Comparison of ENCODE assay signal across 13 cellular contexts in the genomic region with DNA sequence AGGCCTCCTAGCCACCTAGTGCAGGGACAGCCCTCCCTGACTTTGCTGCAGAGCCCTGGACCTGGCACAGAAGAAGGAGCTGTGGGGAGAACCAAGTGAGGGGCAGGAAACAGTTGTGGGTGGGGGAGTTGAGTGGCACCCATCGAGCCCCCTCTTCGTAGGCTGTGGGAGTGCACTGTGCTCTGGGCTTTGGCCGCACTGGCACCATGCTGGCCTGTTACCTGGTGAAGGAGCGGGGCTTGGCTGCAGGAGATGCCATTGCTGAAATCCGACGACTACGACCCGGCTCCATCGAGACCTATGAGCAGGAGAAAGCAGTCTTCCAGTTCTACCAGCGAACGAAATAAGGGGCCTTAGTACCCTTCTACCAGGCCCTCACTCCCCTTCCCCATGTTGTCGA. TPM values are rescaled to one million over a fixed set of nuclear protein-coding genes. Genes with fewer than 3 reads are reported as not detected.
DNase-seq lines count a peak whose midpoint lies in the region; ATAC-seq, FAIRE-seq and TF ChIP-seq lines count a peak whose summit lies in the region.
"Had no signal": no experiment of that assay in that cellular context is flagged by ENCODE, and none has a peak within 500 bp of the region (broad histone marks: within the 10 kb centered on the region; RNA-seq: fewer than 3 reads in every experiment).

No MANE protein-coding gene starts in this region.

- no peak overlapping the region for H4K91ac ChIP-seq in H9 (ENCODE audit: insufficient read length, low read depth, low read length)

- H3K9ac ChIP-seq in H9 (ENCODE audit: extremely low read depth, insufficient read length, low read length): no peak overlapping the region
- H3K9ac ChIP-seq in endothelial cell of umbilical vein (replicated peaks; ENCODE audit: extremely low read depth, insufficient read depth, low read length): peak overlapping the region; percentile 75

- no peak for TF ChIP-seq POLR2A in endothelial cell of umbilical vein (IDR thresholded peaks at IDR 0.05; ENCODE audit: low read depth, low read length)

- H3K56ac ChIP-seq in H9 (ENCODE audit: insufficient read length, low read depth, low read length): no peak overlapping the region

- no peaks in the 10 kb centered on the region for H3K9me1 ChIP-seq in endothelial cell of umbilical vein (replicated peaks; ENCODE audit: control insufficient read depth, extremely low read depth, insufficient read depth, low read length)

- H2BK120ac ChIP-seq in H9 (ENCODE audit: low read depth, low read length, poor library complexity, severe bottlenecking): no peak overlapping the region

- POLR2A ChIA-PET in endothelial cell of umbilical vein (lab: Charles Lee): no interaction called here

- no peak overlapping the region for H3K14ac ChIP-seq in H9 (ENCODE audit: insufficient read depth, low read length)

- H3K4me3 ChIP-seq in RWPE2 (ENCODE audit: severe bottlenecking) (no peak overlapping the region), endothelial cell of umbilical vein (replicated peaks in 1 of 3; ENCODE audit: insufficient read depth in 1 of 3, low read depth in 1 of 3, low read length in 3 of 3) (peak overlapping the region in 2 of 3 experiments; percentile 62 to 80)

- H3K18ac ChIP-seq in H9 (ENCODE audit: insufficient read length, low read depth, low read length): no peak overlapping the region

- H3K79me2 ChIP-seq in H9 (ENCODE audit: insufficient read depth, low read length) (no peaks in the 10 kb centered on the region), endothelial cell of umbilical vein (ENCODE audit: control insufficient read depth, insufficient read depth, low read length) (peaks cover 11% of the 10 kb centered on the region)

- H3K9me3 ChIP-seq in H9 (ENCODE audit: control insufficient read depth, low read depth, low read length) (no peaks in the 10 kb centered on the region), RWPE2 (ENCODE audit: severe bottlenecking) (no peaks in the 10 kb centered on the region), endothelial cell of umbilical vein (replicated peaks; ENCODE audit: control insufficient read depth, insufficient read depth, low read length) (no peaks in the 10 kb centered on the region)

- H3K9me3 Mint-ChIP-seq in H9 (peaks cover 0 to 3% of the 10 kb centered on the region in 2 experiments; a peak in 1 of 5 replicates), osteocyte (ENCODE audit: unreplicated experiment) (no peaks in the 10 kb centered on the region)

- no peak overlapping the region for H3T11ph ChIP-seq in H9 (ENCODE audit: low read length)

- no peaks in the 10 kb centered on the region for H3K27me3 ChIP-seq in H9 (ENCODE audit: insufficient read depth, low read length)
- H3K27me3 ChIP-seq in RWPE2 (ENCODE audit: insufficient read depth, poor library complexity, severe bottlenecking): no peaks in the 10 kb centered on the region
- no peaks in the 10 kb centered on the region for H3K27me3 ChIP-seq in endothelial cell of umbilical vein (ENCODE audit: control insufficient read depth in 2 of 2, insufficient read depth in 2 of 2, low read length in 2 of 2)

- FAIRE-seq in endothelial cell of umbilical vein (lab: Jason Lieb, UNC): no peak
- FAIRE-seq: H54 had no signal

- H3K27ac ChIP-seq in H9 (ENCODE audit: insufficient read length, low read depth, low read length): no peak overlapping the region
- peak overlapping the region; percentile 85 for H3K27ac ChIP-seq in RWPE2 (ENCODE audit: poor library complexity, severe bottlenecking)
- no peak overlapping the region for H3K27ac ChIP-seq in endothelial cell of umbilical vein (ENCODE audit: insufficient read depth, low read depth, low read length)
- H3K27ac ChIP-seq: HL-60 had no signal

- no peak overlapping the region for H2BK20ac ChIP-seq in H9 (ENCODE audit: low read depth, low read length, poor library complexity, severe bottlenecking)

- H3K27me3 Mint-ChIP-seq in H9 (ENCODE audit: low read depth) (peaks cover 11% of the 10 kb centered on the region), osteocyte (ENCODE audit: unreplicated experiment) (no peaks in the 10 kb centered on the region)

- no peak overlapping the region for H2BK12ac ChIP-seq in H9 (ENCODE audit: insufficient read length, low read depth, low read length)

- no peak overlapping the region for H4K5ac ChIP-seq in H9 (ENCODE audit: insufficient read length, low read depth, low read length)

- H3K79me1 ChIP-seq in H9 (ENCODE audit: insufficient read depth, low read depth, low read length, poor library complexity, severe bottlenecking): no peaks in the 10 kb centered on the region

- H3K27ac Mint-ChIP-seq in H9 (no peak overlapping the region; a peak in 1 of 7 replicates), osteocyte (ENCODE audit: unreplicated experiment) (no peak overlapping the region)

- H2AFZ ChIP-seq in H9 (ENCODE audit: low read length) (no peak overlapping the region), endothelial cell of umbilical vein (ENCODE audit: low read depth, low read length) (no peak overlapping the region)

- H3K4ac ChIP-seq in H9 (ENCODE audit: low read depth, low read length): no peak overlapping the region

- H2AK5ac ChIP-seq in H9 (ENCODE audit: insufficient read length, low read length): no peak overlapping the region

- peaks cover 5% of the 10 kb centered on the region; the same call in 1 of the 2 replicates for H3K4me1 ChIP-seq in H9 (ENCODE audit: insufficient read depth, low read length)
- peaks cover 22% of the 10 kb centered on the region for H3K4me1 ChIP-seq in RWPE2 (ENCODE audit: insufficient read depth, poor library complexity, severe bottlenecking)
- peaks cover 52% of the 10 kb centered on the region for H3K4me1 ChIP-seq in endothelial cell of umbilical vein (ENCODE audit: control insufficient read depth, extremely low read depth, insufficient read depth, low read length)

- no peak overlapping the region for H2BK15ac ChIP-seq in H9 (ENCODE audit: low read depth, low read length)

- no peaks in the 10 kb centered on the region for H3K23me2 ChIP-seq in H9 (ENCODE audit: insufficient read length, low read depth, low read length, poor library complexity, severe bottlenecking)

- no peak overlapping the region for H3K23ac ChIP-seq in H9 (ENCODE audit: insufficient read length, low read depth, low read length)

- no CpG with 5 or more reads among the region's 12 CpGs for WGBS in H9 (ENCODE audit: extremely low coverage, insufficient read length, low lambda C conversion rate)

- TF ChIP-seq CTCF in H9 (conservative IDR thresholded peaks at IDR 0.05) (no peak), RWPE2 (IDR thresholded peaks at IDR 0.05; ENCODE audit: poor library complexity, severe bottlenecking) (no peak), endothelial cell of umbilical vein (IDR thresholded peaks at IDR 0.05; ENCODE audit: extremely low read depth in 1 of 2, insufficient read depth in 1 of 2, low read depth in 1 of 2, low read length in 2 of 2) (no peak), osteocyte (IDR thresholded peaks at IDR 0.05) (no peak)

- DNase-seq in H9: no peak
- no peak for DNase-seq in RWPE2 (ENCODE audit: low spot score)
- no peak for DNase-seq in endothelial cell of umbilical vein (ENCODE audit: low read depth, low spot score)
- DNase-seq in osteocyte (ENCODE audit: extremely low spot score, unreplicated experiment): no peak
- no peak for DNase-seq in NCI-H446 (lab: John Stamatoyannopoulos, UW)
- no peak for DNase-seq in effector CD8-positive, alpha-beta T cell (lab: John Stamatoyannopoulos, UW)
- no peak for DNase-seq in COLO829 (ENCODE audit: low spot score)
- DNase-seq: activated CD4-positive, alpha-beta T cell treated with anti-CD3 and anti-CD28 coated beads, Interleukin-2, amount 50 U/mL, for 4 hours; NCI-H2081 treated with DMSO at 0.1 percent for 48 hours had no signal

- H2BK5ac ChIP-seq in H9 (ENCODE audit: insufficient read length, low read length): no peak overlapping the region

- H4K20me1 ChIP-seq in H9 (ENCODE audit: control insufficient read depth, insufficient read depth, insufficient read length) (no peaks in the 10 kb centered on the region), endothelial cell of umbilical vein (replicated peaks; ENCODE audit: control insufficient read depth, extremely low read depth, insufficient read depth, low read length) (no peaks in the 10 kb centered on the region)

- no peak overlapping the region for H4K8ac ChIP-seq in H9 (replicated peaks; ENCODE audit: insufficient read length, low read depth, low read length)

- peaks cover 7 to 21% (median 18%) of the 10 kb centered on the region in 3 experiments for H3K36me3 Mint-ChIP-seq in H9 (ENCODE audit: insufficient read depth in 1 of 3, low read depth in 3 of 3)
- H3K36me3 Mint-ChIP-seq in osteocyte (ENCODE audit: unreplicated experiment): no peaks in the 10 kb centered on the region

- CTCF ChIA-PET in endothelial cell of umbilical vein (lab: Charles Lee): interaction anchor here (0.9 to 3.7 kb wide), 8 partner anchors 8 to 620 kb away, joined by 3 to 66 read pairs (median 13); no protein-coding TSS in a partner anchor

- H3K4me2 ChIP-seq in H9 (ENCODE audit: insufficient read depth, insufficient read length, low read length) (peak overlapping the region; percentile 38), endothelial cell of umbilical vein (ENCODE audit: insufficient read depth, low read length) (peak overlapping the region; percentile 80)

- 0 out of 2 replicates have a peak, but pooled peaks cover 3% of the 10 kb centered on the region for H3K36me3 ChIP-seq in RWPE2 (ENCODE audit: low read depth)
- peaks cover 0 to 4% of the 10 kb centered on the region in 2 experiments for H3K36me3 ChIP-seq in endothelial cell of umbilical vein (ENCODE audit: control insufficient read depth in 2 of 2, extremely low read depth in 1 of 2, insufficient read depth in 2 of 2, low read length in 2 of 2)

- no peak for ATAC-seq in RWPE2 (ENCODE audit: low read depth)
- no peak for ATAC-seq in GM19395 (IDR thresholded peaks at IDR 0.05; ENCODE audit: unreplicated experiment)

- no TSS peak for BruUV-seq in endothelial cell of umbilical vein (replicated peaks; lab: Mats Ljungman, UMichigan)

- intact Hi-C loops in endothelial cell of umbilical vein (cut with micrococcal nuclease): loop anchor here (2.0 kb wide), 2 partner anchors 225 to 373 kb away; no protein-coding TSS in a partner anchor

- dilution Hi-C loops in endothelial cell of umbilical vein (cut with MboI; ENCODE audit: extremely low pct_ligation_motif_present, low sequenced_read_pairs): loop anchor here (25.0 kb wide), 1 partner anchor 295 kb away; no protein-coding TSS in a partner anchor

- peak overlapping the region; percentile 69 to 88; a peak in 4 of 5 replicates for H3K4me3 Mint-ChIP-seq in H9
- H3K4me3 Mint-ChIP-seq in osteocyte (ENCODE audit: unreplicated experiment): peak overlapping the region; percentile 74

- peaks cover 26% of the 10 kb centered on the region in 2 experiments for H3K4me1 Mint-ChIP-seq in H9
- H3K4me1 Mint-ChIP-seq in osteocyte (ENCODE audit: unreplicated experiment): peaks cover 6% of the 10 kb centered on the region

RNA-seq across cellular contexts. Expression of gene DUSP23, which starts 1.2 kb away (rescaled TPM):
- 25.0 and 27.3 TPM in 2 replicates for total RNA-seq in H9 (2021)
- total RNA-seq in endothelial cell of umbilical vein: 82.5 and 126 TPM in 2 replicates
- polyA plus RNA-seq in endothelial cell of umbilical vein: 197 and 295 TPM in 2 replicates
- polyA plus RNA-seq in endothelial cell of umbilical vein (2011; cell fraction: cytosol; rRNA removed): 167 and 177 TPM in 2 replicates
- polyA plus RNA-seq in endothelial cell of umbilical vein (2011; cell fraction: nucleus; rRNA removed): 62.9 and 68.0 TPM in 2 replicates
- polyA plus RNA-seq in endothelial cell of umbilical vein (2012): 120 and 130 TPM in 2 replicates
- 37.7 and 46.3 TPM in 2 replicates for polyA minus RNA-seq in endothelial cell of umbilical vein
- polyA minus RNA-seq in endothelial cell of umbilical vein (2011; cell fraction: cytosol; rRNA and poly(A)+ RNA removed): not detected
- polyA minus RNA-seq in endothelial cell of umbilical vein (2011; cell fraction: nucleus; rRNA and poly(A)+ RNA removed): 11.5 and 14.8 TPM in 2 replicates
- total RNA-seq in osteocyte: 10.5 and 16.5 TPM in 2 replicates

RNA-seq across cellular contexts. Expression of gene FCRL6, which starts 20.2 kb away (rescaled TPM):
- total RNA-seq in H9 (2021) (not detected in 2 replicates), endothelial cell of umbilical vein (not detected in 2 replicates), osteocyte (not detected in 2 replicates)
- 0.06 and 0.25 TPM in 2 replicates for polyA plus RNA-seq in endothelial cell of umbilical vein
- polyA plus RNA-seq in endothelial cell of umbilical vein (2011; cell fraction: cytosol; rRNA removed): 0.11 TPM in 1 of 2 replicates, not detected in the other
- polyA plus RNA-seq in endothelial cell of umbilical vein (2011; cell fraction: nucleus; rRNA removed): 0.71 and 0.95 TPM in 2 replicates
- 0.27 TPM in 1 of 2 replicates, not detected in the other for polyA plus RNA-seq in endothelial cell of umbilical vein (2012)
- polyA minus RNA-seq in endothelial cell of umbilical vein: not detected in 2 replicates
- polyA minus RNA-seq in endothelial cell of umbilical vein (2011; cell fraction: cytosol; rRNA and poly(A)+ RNA removed): not detected
- not detected in 2 replicates for polyA minus RNA-seq in endothelial cell of umbilical vein (2011; cell fraction: nucleus; rRNA and poly(A)+ RNA removed)
- total RNA-seq: Daoy had no signal

RNA-seq across cellular contexts. Expression of gene SLAMF8, which starts 44.7 kb away (rescaled TPM):
- total RNA-seq in H9 (2021) (not detected in 2 replicates), endothelial cell of umbilical vein (not detected in 2 replicates), osteocyte (not detected in 2 replicates)
- polyA plus RNA-seq in endothelial cell of umbilical vein: not detected in 2 replicates
- not detected in 2 replicates for polyA plus RNA-seq in endothelial cell of umbilical vein (2011; cell fraction: cytosol; rRNA removed)
- not detected in 2 replicates for polyA plus RNA-seq in endothelial cell of umbilical vein (2011; cell fraction: nucleus; rRNA removed)
- polyA plus RNA-seq in endothelial cell of umbilical vein (2012): not detected in 2 replicates
- not detected in 2 replicates for polyA minus RNA-seq in endothelial cell of umbilical vein
- not detected for polyA minus RNA-seq in endothelial cell of umbilical vein (2011; cell fraction: cytosol; rRNA and poly(A)+ RNA removed)
- not detected in 2 replicates for polyA minus RNA-seq in endothelial cell of umbilical vein (2011; cell fraction: nucleus; rRNA and poly(A)+ RNA removed)
